32 cellular contexts compared by ENCODE assay signal in genomic region chr4:6364146-6364545, GRCh38.
"Had no signal": no experiment of that assay in that cellular context is flagged by ENCODE, and none has a peak within 500 bp of the region (broad histone marks: within the 10 kb centered on the region; RNA-seq: fewer than 3 reads in every experiment).

No MANE protein-coding gene starts in this region.

- H3K36me3 Mint-ChIP-seq: activated naive CD8-positive, alpha-beta T cell; T-cell had no signal

- H3K4me3 Mint-ChIP-seq: activated B cell treated with CpG ODN at 0.5 μM for 24 hours; activated CD8-positive, alpha-beta T cell treated with anti-CD3 and anti-CD28 coated beads for 36 hours; activated naive CD8-positive, alpha-beta T cell; activated T-cell treated with anti-CD3 and anti-CD28 coated beads, Interleukin-2, amount 50 U/mL, for 4 hours; activated T-helper 17 cell treated with anti-CD3 and anti-CD28 coated beads, Interleukin-2, amount 50 U/mL, for 72 hours; dendritic cell treated with granulocyte-macrophage colony-stimulating factor and Interleukin-4, amounts not matched to agents 40 ng/mL and 50 ng/mL, for 4 days; endodermal cell; T-cell; T-helper 1 cell treated with Interleukin-12 subunit alpha and Interleukin-12 subunit beta and Interleukin-4 antibody, amounts not matched to agents 30 μg/mL and 1 μg/mL, for 36 hours; T-helper 2 cell treated with Interferon-gamma antibody and Interleukin-4, amounts not matched to agents 5 μg/mL and 100 μg/mL, for 36 hours had no signal

- H3K27me3 ChIP-seq: body of pancreas, dorsolateral prefrontal cortex had no signal

- H3K4me3 ChIP-seq: body of pancreas, coronary artery, dorsolateral prefrontal cortex had no signal

- H3K27ac ChIP-seq: body of pancreas, coronary artery, WERI-Rb-1 had no signal

- H3K9me3 ChIP-seq: body of pancreas had no signal

- DNase-seq: activated B cell treated with CpG ODN at 0.5 μM for 24 hours; activated CD4-positive, alpha-beta T cell treated with anti-CD3 and anti-CD28 coated beads for 48 hours; activated CD4-positive, alpha-beta T cell treated with anti-CD3 and anti-CD28 coated beads, Interleukin-2, amount 50 U/mL, for 1 hour; activated CD4-positive, alpha-beta T cell treated with anti-CD3 and anti-CD28 coated beads, Interleukin-2, amount 50 U/mL, for 48 hours; activated CD8-positive, alpha-beta memory T cell treated with anti-CD3 and anti-CD28 coated beads for 24 hours; activated CD8-positive, alpha-beta T cell treated with anti-CD3 and anti-CD28 coated beads for 36 hours; activated effector memory CD4-positive, alpha-beta T cell treated with Interleukin-2 at 50 U/mL for 16 hours; activated gamma-delta T cell treated with Interleukin-2 at 50 U/mL for 16 hours; activated naive CD4-positive, alpha-beta T cell treated with anti-CD3 and anti-CD28 coated beads, Interleukin-2, amount 50 U/mL, for 16 hours; activated naive CD4-positive, alpha-beta T cell treated with Interleukin-2 at 50 U/mL for 16 hours; activated T-cell treated with anti-CD3 and anti-CD28 coated beads, Interleukin-2, amount 50 U/mL, for 4 hours; amniotic stem cell; anterior cingulate cortex; body of pancreas; central memory CD4-positive, alpha-beta T cell; cerebellar nuclear complex; dorsolateral prefrontal cortex; effector memory CD4-positive, alpha-beta T cell; endodermal cell; foreskin fibroblast; SW 1271; T-cell; T1000; WERI-Rb-1 had no signal

- H3K27me3 Mint-ChIP-seq: activated naive CD8-positive, alpha-beta T cell had no signal

- H3K36me3 ChIP-seq: WERI-Rb-1 had no signal

- H3K4me1 Mint-ChIP-seq: activated B cell treated with CpG ODN at 0.5 μM for 24 hours; activated T-helper 17 cell treated with anti-CD3 and anti-CD28 coated beads, Interleukin-2, amount 50 U/mL, for 72 hours; T-cell had no signal

- H3K4me1 ChIP-seq: body of pancreas had no signal

- H3K27ac Mint-ChIP-seq: activated B cell treated with CpG ODN at 0.5 μM for 24 hours; activated CD8-positive, alpha-beta T cell treated with anti-CD3 and anti-CD28 coated beads for 36 hours; activated naive CD8-positive, alpha-beta T cell; activated T-helper 17 cell treated with anti-CD3 and anti-CD28 coated beads, Interleukin-2, amount 50 U/mL, for 72 hours; dendritic cell treated with granulocyte-macrophage colony-stimulating factor and Interleukin-4, amounts not matched to agents 40 ng/mL and 50 ng/mL, for 4 days; endodermal cell; T-cell; T-helper 1 cell treated with Interleukin-12 subunit alpha and Interleukin-12 subunit beta and Interleukin-4 antibody, amounts not matched to agents 30 μg/mL and 1 μg/mL, for 36 hours; T-helper 2 cell treated with Interferon-gamma antibody and Interleukin-4, amounts not matched to agents 5 μg/mL and 100 μg/mL, for 36 hours had no signal

- H3K9me3 Mint-ChIP-seq: activated B cell treated with CpG ODN at 0.5 μM for 24 hours; activated CD8-positive, alpha-beta T cell treated with anti-CD3 and anti-CD28 coated beads for 36 hours; activated T-cell treated with anti-CD3 and anti-CD28 coated beads, Interleukin-2, amount 50 U/mL, for 4 hours; activated T-helper 17 cell treated with anti-CD3 and anti-CD28 coated beads, Interleukin-2, amount 50 U/mL, for 72 hours; dendritic cell treated with granulocyte-macrophage colony-stimulating factor and Interleukin-4, amounts not matched to agents 40 ng/mL and 50 ng/mL, for 4 days; endodermal cell; T-cell; T-helper 1 cell treated with Interleukin-12 subunit alpha and Interleukin-12 subunit beta and Interleukin-4 antibody, amounts not matched to agents 30 μg/mL and 1 μg/mL, for 36 hours; T-helper 2 cell treated with Interferon-gamma antibody and Interleukin-4, amounts not matched to agents 5 μg/mL and 100 μg/mL, for 36 hours had no signal

- ATAC-seq: activated CD4-positive, CD25-positive, alpha-beta regulatory T cell treated with anti-CD3 and anti-CD28 coated beads, Interleukin-2, amount 50 U/mL, for 24 hours; activated CD8-positive, alpha-beta T cell treated with anti-CD3 and anti-CD28 coated beads for 36 hours; activated T-cell treated with anti-CD3 and anti-CD28 coated beads, Interleukin-2, amount 50 U/mL, for 4 hours; activated T-helper 17 cell treated with anti-CD3 and anti-CD28 coated beads, Interleukin-2, amount 50 U/mL, for 72 hours; body of pancreas; esophagus mucosa; T-cell had no signal
